20 cellular contexts compared by ENCODE assay signal in the genomic region with DNA sequence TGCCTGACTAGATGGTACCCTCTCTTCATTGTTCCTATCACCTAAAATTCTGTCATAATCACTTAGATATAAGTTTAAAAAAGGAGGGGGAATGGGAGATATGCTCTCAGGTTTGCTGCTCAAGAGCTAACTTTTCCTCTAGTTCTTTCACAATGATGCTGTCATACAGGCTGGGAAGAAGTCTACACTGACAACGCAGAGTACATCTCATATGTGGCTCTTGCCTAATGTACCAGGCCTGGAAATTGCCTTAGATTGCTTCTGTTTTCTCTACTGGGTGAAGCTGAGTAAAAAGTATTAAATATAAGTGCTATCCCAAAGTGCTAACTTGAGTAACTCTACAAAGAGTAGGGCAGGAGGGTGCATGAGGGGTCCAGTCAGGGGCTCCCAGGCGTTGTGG. TPM values are rescaled to one million over a fixed set of nuclear protein-coding genes. Genes with fewer than 3 reads are reported as not detected.
DNase-seq lines count a peak whose midpoint lies in the region; ATAC-seq and TF ChIP-seq lines count a peak whose summit lies in the region.
"Had no signal": no experiment of that assay in that cellular context is flagged by ENCODE, and none has a peak within 500 bp of the region (broad histone marks: within the 10 kb centered on the region; RNA-seq: fewer than 3 reads in every experiment).

No MANE protein-coding gene starts in this region.

- H3K9me3 ChIP-seq in adipocyte (ENCODE audit: control insufficient read depth, low read length) (no peaks in the 10 kb centered on the region), upper lobe of right lung (no peaks in the 10 kb centered on the region)
- H3K9me3 ChIP-seq: HAP-1, Peyer's patch had no signal

- no peak for DNase-seq in stimulated activated naive CD8-positive, alpha-beta T cell treated with anti-CD3 and anti-CD28 coated beads, Interleukin-15, Interleukin-2, amounts not matched to agents 100 U/mL and 50 U/mL, for 24 hours
- peak; percentile 70 for DNase-seq in NOMO-1 treated with DMSO at 0.1 percent for 48 hours (lab: John Stamatoyannopoulos, UW; ENCODE audit: unreplicated experiment)
- no peak for DNase-seq in adipocyte (ENCODE audit: low read depth)
- DNase-seq in upper lobe of right lung = no peak
- no peak for DNase-seq in SIG-M5 (lab: John Stamatoyannopoulos, UW)
- DNase-seq in NCI-H1930 (lab: John Stamatoyannopoulos, UW) = no peak
- DNase-seq: COR-L47; DMS 273 treated with DMSO at 0.1 percent for 48 hours; DND-41; IMR-90; Karpas-422; NCI-H1105 treated with DMSO at 0.1 percent for 48 hours; NCI-H1694; NCI-H510A; NCI-H748 treated with DMSO at 0.1 percent for 48 hours; NK-92 treated with Interleukin-12 subunit alpha and Interleukin-12 subunit beta, amount 100 ng/mL, for 24 hours; Peyer's patch had no signal

- H3K9me3 Mint-ChIP-seq in stimulated activated naive CD8-positive, alpha-beta T cell treated with anti-CD3 and anti-CD28 coated beads, Interleukin-15, Interleukin-2, amounts not matched to agents 100 ng/mL and 50 ng/mL, for 24 hours = no peaks in the 10 kb centered on the region

- peak overlapping the region; percentile 56 for H3K27ac Mint-ChIP-seq in stimulated activated naive CD8-positive, alpha-beta T cell treated with anti-CD3 and anti-CD28 coated beads, Interleukin-15, Interleukin-2, amounts not matched to agents 100 ng/mL and 50 ng/mL, for 24 hours

- peaks cover 6% of the 10 kb centered on the region for H3K4me1 Mint-ChIP-seq in stimulated activated naive CD8-positive, alpha-beta T cell treated with anti-CD3 and anti-CD28 coated beads, Interleukin-15, Interleukin-2, amounts not matched to agents 100 ng/mL and 50 ng/mL, for 24 hours (ENCODE audit: low read depth)

- H3K4me3 Mint-ChIP-seq in stimulated activated naive CD8-positive, alpha-beta T cell treated with anti-CD3 and anti-CD28 coated beads, Interleukin-15, Interleukin-2, amounts not matched to agents 100 ng/mL and 50 ng/mL, for 24 hours = no peak overlapping the region

- peaks cover 34% of the 10 kb centered on the region for H3K27me3 Mint-ChIP-seq in stimulated activated naive CD8-positive, alpha-beta T cell treated with anti-CD3 and anti-CD28 coated beads, Interleukin-15, Interleukin-2, amounts not matched to agents 100 ng/mL and 50 ng/mL, for 24 hours

- H3K27ac ChIP-seq in upper lobe of right lung = no peak overlapping the region
- H3K27ac ChIP-seq: Peyer's patch had no signal

- ATAC-seq in stimulated activated naive CD8-positive, alpha-beta T cell treated with anti-CD3 and anti-CD28 coated beads, Interleukin-15, Interleukin-2, amounts not matched to agents 100 U/mL and 50 U/mL, for 24 hours = no peak
- ATAC-seq in upper lobe of right lung (peak; percentile 70), GM21786 (IDR thresholded peaks at IDR 0.05; ENCODE audit: unreplicated experiment) (no peak)

- H3K4me1 ChIP-seq in adipocyte (ENCODE audit: control insufficient read depth, insufficient read depth, low read length) = peaks cover 18% of the 10 kb centered on the region
- H3K4me1 ChIP-seq in upper lobe of right lung = no peaks in the 10 kb centered on the region
- H3K4me1 ChIP-seq: HAP-1, Peyer's patch had no signal

- intact Hi-C loops in upper lobe of right lung (cut with DNase I) = no loop called here

- no peak for TF ChIP-seq CTCF in upper lobe of right lung (IDR thresholded peaks at IDR 0.05)

- H3K36me3 Mint-ChIP-seq in stimulated activated naive CD8-positive, alpha-beta T cell treated with anti-CD3 and anti-CD28 coated beads, Interleukin-15, Interleukin-2, amounts not matched to agents 100 ng/mL and 50 ng/mL, for 24 hours (ENCODE audit: low read depth) = no peaks in the 10 kb centered on the region

- H3K36me3 ChIP-seq in adipocyte (ENCODE audit: control insufficient read depth, insufficient read depth, low read length, severe bottlenecking) = no peaks in the 10 kb centered on the region
- H3K36me3 ChIP-seq in upper lobe of right lung = no peaks in the 10 kb centered on the region
- H3K36me3 ChIP-seq: HAP-1, Peyer's patch had no signal

- peak overlapping the region; percentile 19 for H3K9ac ChIP-seq in adipocyte (ENCODE audit: low read length)

- no peak overlapping the region for H3K4me3 ChIP-seq in adipocyte (ENCODE audit: low read length)
- H3K4me3 ChIP-seq in upper lobe of right lung = no peak overlapping the region
- H3K4me3 ChIP-seq: HAP-1, Peyer's patch had no signal

- H3K27me3 ChIP-seq in adipocyte (replicated peaks; ENCODE audit: control insufficient read depth, insufficient read depth, low read length) (no peaks in the 10 kb centered on the region), upper lobe of right lung (no peaks in the 10 kb centered on the region)
- H3K27me3 ChIP-seq: Peyer's patch had no signal

RNA-seq across cellular contexts. Expression of gene BET1, which starts 43.8 kb away (rescaled TPM):
- 24.3 TPM for total RNA-seq in upper lobe of right lung
